In the genomic region with DNA sequence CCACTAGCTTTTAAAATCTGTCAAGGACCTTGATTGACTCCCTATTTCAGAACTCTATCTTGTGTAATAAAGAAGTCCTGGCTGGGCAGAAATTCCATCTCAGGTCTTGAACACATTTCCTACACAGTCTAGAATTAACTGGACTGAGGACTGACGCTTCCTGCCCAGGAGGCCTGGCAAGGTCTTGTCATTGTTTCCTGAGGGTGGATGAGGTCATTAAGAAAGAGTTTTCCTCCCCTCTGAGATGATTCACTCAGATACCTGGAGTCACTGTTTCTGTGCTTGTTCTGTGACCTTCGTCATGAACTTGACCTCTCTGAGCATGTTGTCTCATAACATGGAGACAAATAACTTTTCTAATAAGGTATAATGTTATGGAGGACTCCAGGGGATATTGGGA, we compare ENCODE assay signal across 10 cellular contexts. TPM values are rescaled to one million over a fixed set of nuclear protein-coding genes. Genes with fewer than 3 reads are reported as not detected.
DNase-seq lines count a peak whose midpoint lies in the region; ATAC-seq and TF ChIP-seq lines count a peak whose summit lies in the region.
"Had no signal": no experiment of that assay in that cellular context is flagged by ENCODE, and none has a peak within 500 bp of the region (broad histone marks: within the 10 kb centered on the region; RNA-seq: fewer than 3 reads in every experiment).

No MANE protein-coding gene starts in this region.

- 67% methylated on average over 2 of the region's 2 CpGs for WGBS in esophagus muscularis mucosa

- H3K9me3 ChIP-seq in ascending aorta = no peaks in the 10 kb centered on the region
- H3K9me3 ChIP-seq in esophagus muscularis mucosa = no peaks in the 10 kb centered on the region
- H3K9me3 ChIP-seq: lower lobe of right lung, ovary had no signal

- H3K27ac Mint-ChIP-seq in immature natural killer cell = no peak overlapping the region

- H3K4me3 ChIP-seq in AG10803 (ENCODE audit: low read length) (no peak overlapping the region), ascending aorta (no peak overlapping the region), esophagus muscularis mucosa (no peak overlapping the region)
- H3K4me3 ChIP-seq: lower lobe of right lung, ovary had no signal

- H3K36me3 ChIP-seq in ascending aorta (peaks cover 11 to 19% of the 10 kb centered on the region in 2 donors), esophagus muscularis mucosa (peaks cover 7 to 54% (median 35%) of the 10 kb centered on the region in 4 donors)
- H3K36me3 ChIP-seq: ovary had no signal

- peak; percentile 54 for DNase-seq in AG10803 (ENCODE audit: low read depth)
- DNase-seq in HK-2 (ENCODE audit: unreplicated experiment) = peak; percentile 42
- DNase-seq in amniotic epithelial cell (ENCODE audit: low read depth) = peak; percentile 55
- DNase-seq in kidney tubule cell (ENCODE audit: low spot score) = peak; percentile 97
- no peak for DNase-seq in immature natural killer cell
- DNase-seq in ascending aorta (ENCODE audit: low spot score in 2 of 2) = no peak
- no peak for DNase-seq in esophagus muscularis mucosa (ENCODE audit: extremely low spot score)

- H3K36me3 Mint-ChIP-seq in immature natural killer cell = peaks cover 11 to 19% (median 13%) of the 10 kb centered on the region in 3 donors

- no peak overlapping the region for H3K27ac ChIP-seq in ascending aorta
- H3K27ac ChIP-seq in esophagus muscularis mucosa (replicated peaks in 1 of 4) = peak overlapping the region in 2 of 4 donors; percentile 1
- H3K27ac ChIP-seq: ovary had no signal

- no peaks in the 10 kb centered on the region for H3K9me3 Mint-ChIP-seq in immature natural killer cell

- H3K27me3 Mint-ChIP-seq in immature natural killer cell (ENCODE audit: low read depth in 3 of 3) = no peaks in the 10 kb centered on the region

- no peaks in the 10 kb centered on the region for H3K27me3 ChIP-seq in ascending aorta
- H3K27me3 ChIP-seq in esophagus muscularis mucosa = no peaks in the 10 kb centered on the region
- H3K27me3 ChIP-seq: ovary had no signal

- no peak for TF ChIP-seq EP300 in esophagus muscularis mucosa (IDR thresholded peaks at IDR 0.05)

- no peak for ATAC-seq in HG03571 (IDR thresholded peaks at IDR 0.05; ENCODE audit: unreplicated experiment)

- peaks cover 10 to 14% of the 10 kb centered on the region in 2 donors for H3K4me1 Mint-ChIP-seq in immature natural killer cell

- H3K4me1 ChIP-seq in ascending aorta (peaks cover 0 to 4% of the 10 kb centered on the region in 2 donors), esophagus muscularis mucosa (peaks cover 35 to 60% (median 47%) of the 10 kb centered on the region in 4 donors)

- TF ChIP-seq POLR2A in esophagus muscularis mucosa (IDR thresholded peaks at IDR 0.05; ENCODE audit: low read depth) = no peak

- TF ChIP-seq CTCF in AG10803 (conservative IDR thresholded peaks at IDR 0.05; ENCODE audit: low read length) (no peak), ascending aorta (IDR thresholded peaks at IDR 0.05) (no peak), esophagus muscularis mucosa (IDR thresholded peaks at IDR 0.05) (no peak)

- H3K4me3 Mint-ChIP-seq in immature natural killer cell = no peak overlapping the region

- intact Hi-C loops in ascending aorta (cut with DNase I) (loop anchor here (2.0 to 5.0 kb wide), 2 partner anchors 426 to 640 kb away; no protein-coding TSS in a partner anchor), esophagus muscularis mucosa (cut with DNase I) (loop anchor here (5.0 to 10.0 kb wide), 3 partner anchors 222 to 640 kb away; no protein-coding TSS in a partner anchor)

RNA-seq across cellular contexts. Expression of a gene that starts 10.0 kb away (rescaled TPM):
- polyA plus RNA-seq in immature natural killer cell = 10 to 100 TPM in 1 of 3 donors, 1 to 10 TPM in 2; 7.3 to 10.6 (median 8.6) TPM
- total RNA-seq in ascending aorta (34.7 TPM), esophagus muscularis mucosa (10 to 100 TPM; 18.1 to 26.0 (median 22.1) TPM)

Comparison
In these comparisons a context has a peak if more than half of its experiments do, and no peak if none do; other contexts are left out.
1. DNase-seq: peak in AG10803 (single experiment), HK-2 (single experiment), amniotic epithelial cell (single experiment) and kidney tubule cell (single experiment); none in immature natural killer cell (0 of 3), ascending aorta (0 of 2) and esophagus muscularis mucosa (single experiment).